ENCODE assay signal across 8 cellular contexts in the genomic region with DNA sequence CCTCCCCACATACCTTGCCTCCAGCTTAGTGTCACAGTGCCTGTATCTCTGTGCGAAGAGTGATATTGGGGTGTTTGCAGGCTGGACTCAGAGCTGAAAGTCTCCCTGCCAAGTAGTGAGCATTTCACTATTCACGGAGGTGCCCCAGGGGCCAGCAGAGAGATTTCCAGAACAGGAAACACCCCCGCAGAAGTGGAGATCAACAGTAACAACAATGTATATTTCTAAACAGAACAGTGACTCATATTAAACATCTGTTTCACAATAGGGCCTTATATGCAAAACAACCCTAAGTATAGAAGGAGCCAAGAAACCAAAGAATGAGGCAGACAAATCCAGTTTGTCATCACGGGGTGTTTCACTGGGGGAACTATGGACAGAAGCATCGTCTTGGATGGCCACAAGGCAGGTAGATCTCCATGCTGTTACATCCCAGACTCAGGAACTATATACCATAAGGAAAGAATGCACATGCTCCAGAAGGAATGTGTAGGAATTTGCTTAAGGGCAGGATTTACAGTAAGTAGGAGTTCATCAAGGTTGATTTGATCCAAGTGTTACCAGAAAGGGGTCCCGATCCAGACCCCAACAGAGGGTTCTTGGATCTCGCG. TPM values are rescaled to one million over a fixed set of nuclear protein-coding genes. Genes with fewer than 3 reads are reported as not detected.
DNase-seq lines count a peak whose midpoint lies in the region; ATAC-seq and TF ChIP-seq lines count a peak whose summit lies in the region.

No MANE protein-coding gene starts in this region.

- peak; percentile 42 for DNase-seq in AG04449 (ENCODE audit: low read depth, low spot score)
- peak; percentile 96 for DNase-seq in fibroblast of villous mesenchyme (ENCODE audit: low read depth)
- DNase-seq in stimulated activated CD4-positive, alpha-beta T cell treated with anti-CD3 and anti-CD28 coated beads, Interleukin-1b, Interleukin-23, amount 100 ng/mL, for 24 hours (ENCODE audit: low read depth in 4 of 4, low spot score in 1 of 4) = peak in 3 of 4 experiments; percentile 12 to 20 (median 19)
- DNase-seq in NCI-H526 treated with DMSO at 0.1 percent for 48 hours (lab: John Stamatoyannopoulos, UW) = no peak
- no peak for DNase-seq in middle frontal gyrus (ENCODE audit: extremely low spot score, low spot score)

- CTCF ChIA-PET in AG04449 (lab: Yijun Ruan, JAX) = interaction anchor here (1.1 to 1.2 kb wide), 2 partner anchors 23 to 24 kb away, joined by 3 read pairs; no protein-coding TSS in a partner anchor

- TF ChIP-seq CTCF in AG04449 (IDR thresholded peaks at IDR 0.05; ENCODE audit: insufficient read depth, low read length, missing control alignments) (no peak), fibroblast of villous mesenchyme (IDR thresholded peaks at IDR 0.05; ENCODE audit: insufficient read depth, low read depth, low read length) (no peak)

- H3K9me3 Mint-ChIP-seq in T-helper 1 cell treated with Interleukin-12 subunit alpha and Interleukin-12 subunit beta and Interleukin-4 antibody, amounts not matched to agents 30 μg/mL and 1 μg/mL, for 36 hours = no peaks in the 10 kb centered on the region

- H3K4me1 Mint-ChIP-seq in T-helper 1 cell treated with Interleukin-12 subunit alpha and Interleukin-12 subunit beta and Interleukin-4 antibody, amounts not matched to agents 30 μg/mL and 1 μg/mL, for 36 hours (ENCODE audit: low read depth) = peaks cover 9% of the 10 kb centered on the region

- H3K4me3 ChIP-seq in AG04449 (ENCODE audit: low read depth, low read length) (no peak overlapping the region), fibroblast of villous mesenchyme (ENCODE audit: low read depth, low read length) (peak overlapping the region; percentile 32)

- no peaks in the 10 kb centered on the region for H3K36me3 Mint-ChIP-seq in T-helper 1 cell treated with Interleukin-12 subunit alpha and Interleukin-12 subunit beta and Interleukin-4 antibody, amounts not matched to agents 30 μg/mL and 1 μg/mL, for 36 hours (ENCODE audit: low read depth)

- peak overlapping the region; percentile 82 for H3K27ac Mint-ChIP-seq in T-helper 1 cell treated with Interleukin-12 subunit alpha and Interleukin-12 subunit beta and Interleukin-4 antibody, amounts not matched to agents 30 μg/mL and 1 μg/mL, for 36 hours

- no peak overlapping the region for H3K4me3 Mint-ChIP-seq in T-helper 1 cell treated with Interleukin-12 subunit alpha and Interleukin-12 subunit beta and Interleukin-4 antibody, amounts not matched to agents 30 μg/mL and 1 μg/mL, for 36 hours

- ATAC-seq in GM18873 (IDR thresholded peaks at IDR 0.05; ENCODE audit: low FRiP score, unreplicated experiment) = peak; percentile 74
- ATAC-seq in HG03135 (IDR thresholded peaks at IDR 0.05; ENCODE audit: unreplicated experiment) = peak; percentile 85

- H3K27me3 Mint-ChIP-seq in T-helper 1 cell treated with Interleukin-12 subunit alpha and Interleukin-12 subunit beta and Interleukin-4 antibody, amounts not matched to agents 30 μg/mL and 1 μg/mL, for 36 hours (ENCODE audit: low read depth) = no peaks in the 10 kb centered on the region

- POLR2A ChIA-PET in AG04449 (lab: Yijun Ruan, JAX) = interaction anchor here (0.7 kb wide), 1 partner anchor 12 kb away, joined by 6 read pairs; no protein-coding TSS in a partner anchor

RNA-seq across cellular contexts. Expression of gene CCL24, which starts 29.3 kb away (rescaled TPM):
- not detected in 2 replicates for total RNA-seq in fibroblast of villous mesenchyme

RNA-seq across cellular contexts. Expression of gene RHBDD2, which starts 35.9 kb away (rescaled TPM):
- 20.7 and 26.1 TPM in 2 replicates for total RNA-seq in fibroblast of villous mesenchyme

Comparison
In these comparisons a context has a peak if more than half of its experiments do, and no peak if none do; other contexts are left out.
1. DNase-seq: peak in AG04449 (single experiment), fibroblast of villous mesenchyme (single experiment) and stimulated activated CD4-positive, alpha-beta T cell treated with anti-CD3 and anti-CD28 coated beads, Interleukin-1b, Interleukin-23, amount 100 ng/mL, for 24 hours (3 of 4); none in NCI-H526 treated with DMSO at 0.1 percent for 48 hours (single experiment) and middle frontal gyrus (single experiment).